ENCODE assay signal across 20 cellular contexts in genomic region chr2:95215018-95215612, GRCh38. TPM values are rescaled to one million over a fixed set of nuclear protein-coding genes. Genes with fewer than 3 reads are reported as not detected.
"Had no signal": no experiment of that assay in that cellular context is flagged by ENCODE, and none has a peak within 500 bp of the region (broad histone marks: within the 10 kb centered on the region; RNA-seq: fewer than 3 reads in every experiment).

No MANE protein-coding gene starts in this region.

- H3K9me3 ChIP-seq: thyroid gland had no signal

- DNase-seq: activated B cell treated with CpG ODN at 0.5 μM for 24 hours; activated CD4-positive, alpha-beta T cell treated with anti-CD3 and anti-CD28 coated beads for 48 hours; activated CD8-positive, alpha-beta T cell treated with anti-CD3 and anti-CD28 coated beads for 36 hours; activated effector memory CD4-positive, alpha-beta T cell treated with anti-CD3 and anti-CD28 coated beads, Interleukin-2, amount 50 U/mL, for 16 hours; activated T-cell treated with anti-CD3 and anti-CD28 coated beads, Interleukin-2, amount 50 U/mL, for 48 hours; amygdala; brain microvascular endothelial cell; cerebellar nuclear complex; left colon; naive thymus-derived CD8-positive, alpha-beta T cell; pancreas; stimulated activated CD4-positive, alpha-beta T cell treated with anti-CD3 and anti-CD28 coated beads, Interleukin-12 subunit alpha, Interleukin-12 subunit beta, amount 100 ng/mL, for 4 hours; stimulated activated CD4-positive, alpha-beta T cell treated with anti-CD3 and anti-CD28 coated beads, Interleukin-2, amount 100 ng/mL, for 24 hours; thyroid gland had no signal

- H3K4me3 Mint-ChIP-seq: activated B cell treated with CpG ODN at 0.5 μM for 24 hours; activated CD8-positive, alpha-beta T cell treated with anti-CD3 and anti-CD28 coated beads for 36 hours; activated naive CD4-positive, alpha-beta T cell treated with anti-CD3 and anti-CD28 coated beads, Interleukin-2, amount 50 U/mL, for 24 hours; T-helper 2 cell treated with Interferon-gamma antibody and Interleukin-4, amounts not matched to agents 5 μg/mL and 100 μg/mL, for 36 hours had no signal

- H3K27ac Mint-ChIP-seq: activated B cell treated with CpG ODN at 0.5 μM for 24 hours; activated CD8-positive, alpha-beta T cell treated with anti-CD3 and anti-CD28 coated beads for 36 hours; activated naive CD4-positive, alpha-beta T cell treated with anti-CD3 and anti-CD28 coated beads, Interleukin-2, amount 50 U/mL, for 24 hours; naive thymus-derived CD8-positive, alpha-beta T cell; T-helper 2 cell treated with Interferon-gamma antibody and Interleukin-4, amounts not matched to agents 5 μg/mL and 100 μg/mL, for 36 hours had no signal

- H3K4me3 ChIP-seq: gastroesophageal sphincter, lung, pancreas, thyroid gland had no signal

- H3K4me1 ChIP-seq: gastroesophageal sphincter, pancreas, thyroid gland had no signal

- H3K27ac ChIP-seq: brain microvascular endothelial cell, gastroesophageal sphincter, pancreas, thyroid gland had no signal

- H3K4me1 Mint-ChIP-seq: activated B cell treated with CpG ODN at 0.5 μM for 24 hours; activated naive CD4-positive, alpha-beta T cell treated with anti-CD3 and anti-CD28 coated beads, Interleukin-2, amount 50 U/mL, for 24 hours had no signal

- ATAC-seq: activated CD8-positive, alpha-beta T cell treated with anti-CD3 and anti-CD28 coated beads for 36 hours; gastroesophageal sphincter; left colon; naive thymus-derived CD8-positive, alpha-beta T cell; pancreas had no signal

- FAIRE-seq: islet of Langerhans, pancreas, urothelium cell line had no signal

- H3K27me3 ChIP-seq: brain microvascular endothelial cell, gastroesophageal sphincter, pancreas, thyroid gland had no signal

RNA-seq across cellular contexts. Expression of gene PROM2, which starts 59.1 kb away (rescaled TPM):
- polyA plus RNA-seq: naive thymus-derived CD8-positive, alpha-beta T cell had no signal
